1 cellular context compared by ENCODE assay signal in the genomic region with DNA sequence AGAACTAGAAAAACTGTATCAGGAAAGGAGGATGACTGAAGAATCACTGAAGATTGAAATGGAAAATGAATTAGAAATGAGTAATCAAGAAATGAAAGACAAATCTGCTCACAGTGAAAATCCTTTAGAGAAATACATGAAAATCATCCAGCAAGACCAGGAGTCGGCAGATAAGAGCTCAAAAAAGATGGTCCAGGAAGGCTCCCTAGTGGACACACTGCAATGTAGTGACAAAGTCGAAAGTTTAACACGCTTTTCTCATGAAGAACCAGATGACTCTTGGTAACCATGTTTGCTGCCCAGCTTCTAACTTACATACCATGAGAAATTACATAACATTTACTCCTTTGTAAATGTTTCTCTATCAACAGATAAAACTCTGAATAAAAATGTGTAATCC.
TF ChIP-seq lines count a peak whose summit lies in the region.

No MANE protein-coding gene starts in this region.

TF ChIP-seq in GM23338, 12 proteins besides CTCF, POLR2A, EP300 and RAD21 (continued from another document):
- TF ChIP-seq, protein P1, sequence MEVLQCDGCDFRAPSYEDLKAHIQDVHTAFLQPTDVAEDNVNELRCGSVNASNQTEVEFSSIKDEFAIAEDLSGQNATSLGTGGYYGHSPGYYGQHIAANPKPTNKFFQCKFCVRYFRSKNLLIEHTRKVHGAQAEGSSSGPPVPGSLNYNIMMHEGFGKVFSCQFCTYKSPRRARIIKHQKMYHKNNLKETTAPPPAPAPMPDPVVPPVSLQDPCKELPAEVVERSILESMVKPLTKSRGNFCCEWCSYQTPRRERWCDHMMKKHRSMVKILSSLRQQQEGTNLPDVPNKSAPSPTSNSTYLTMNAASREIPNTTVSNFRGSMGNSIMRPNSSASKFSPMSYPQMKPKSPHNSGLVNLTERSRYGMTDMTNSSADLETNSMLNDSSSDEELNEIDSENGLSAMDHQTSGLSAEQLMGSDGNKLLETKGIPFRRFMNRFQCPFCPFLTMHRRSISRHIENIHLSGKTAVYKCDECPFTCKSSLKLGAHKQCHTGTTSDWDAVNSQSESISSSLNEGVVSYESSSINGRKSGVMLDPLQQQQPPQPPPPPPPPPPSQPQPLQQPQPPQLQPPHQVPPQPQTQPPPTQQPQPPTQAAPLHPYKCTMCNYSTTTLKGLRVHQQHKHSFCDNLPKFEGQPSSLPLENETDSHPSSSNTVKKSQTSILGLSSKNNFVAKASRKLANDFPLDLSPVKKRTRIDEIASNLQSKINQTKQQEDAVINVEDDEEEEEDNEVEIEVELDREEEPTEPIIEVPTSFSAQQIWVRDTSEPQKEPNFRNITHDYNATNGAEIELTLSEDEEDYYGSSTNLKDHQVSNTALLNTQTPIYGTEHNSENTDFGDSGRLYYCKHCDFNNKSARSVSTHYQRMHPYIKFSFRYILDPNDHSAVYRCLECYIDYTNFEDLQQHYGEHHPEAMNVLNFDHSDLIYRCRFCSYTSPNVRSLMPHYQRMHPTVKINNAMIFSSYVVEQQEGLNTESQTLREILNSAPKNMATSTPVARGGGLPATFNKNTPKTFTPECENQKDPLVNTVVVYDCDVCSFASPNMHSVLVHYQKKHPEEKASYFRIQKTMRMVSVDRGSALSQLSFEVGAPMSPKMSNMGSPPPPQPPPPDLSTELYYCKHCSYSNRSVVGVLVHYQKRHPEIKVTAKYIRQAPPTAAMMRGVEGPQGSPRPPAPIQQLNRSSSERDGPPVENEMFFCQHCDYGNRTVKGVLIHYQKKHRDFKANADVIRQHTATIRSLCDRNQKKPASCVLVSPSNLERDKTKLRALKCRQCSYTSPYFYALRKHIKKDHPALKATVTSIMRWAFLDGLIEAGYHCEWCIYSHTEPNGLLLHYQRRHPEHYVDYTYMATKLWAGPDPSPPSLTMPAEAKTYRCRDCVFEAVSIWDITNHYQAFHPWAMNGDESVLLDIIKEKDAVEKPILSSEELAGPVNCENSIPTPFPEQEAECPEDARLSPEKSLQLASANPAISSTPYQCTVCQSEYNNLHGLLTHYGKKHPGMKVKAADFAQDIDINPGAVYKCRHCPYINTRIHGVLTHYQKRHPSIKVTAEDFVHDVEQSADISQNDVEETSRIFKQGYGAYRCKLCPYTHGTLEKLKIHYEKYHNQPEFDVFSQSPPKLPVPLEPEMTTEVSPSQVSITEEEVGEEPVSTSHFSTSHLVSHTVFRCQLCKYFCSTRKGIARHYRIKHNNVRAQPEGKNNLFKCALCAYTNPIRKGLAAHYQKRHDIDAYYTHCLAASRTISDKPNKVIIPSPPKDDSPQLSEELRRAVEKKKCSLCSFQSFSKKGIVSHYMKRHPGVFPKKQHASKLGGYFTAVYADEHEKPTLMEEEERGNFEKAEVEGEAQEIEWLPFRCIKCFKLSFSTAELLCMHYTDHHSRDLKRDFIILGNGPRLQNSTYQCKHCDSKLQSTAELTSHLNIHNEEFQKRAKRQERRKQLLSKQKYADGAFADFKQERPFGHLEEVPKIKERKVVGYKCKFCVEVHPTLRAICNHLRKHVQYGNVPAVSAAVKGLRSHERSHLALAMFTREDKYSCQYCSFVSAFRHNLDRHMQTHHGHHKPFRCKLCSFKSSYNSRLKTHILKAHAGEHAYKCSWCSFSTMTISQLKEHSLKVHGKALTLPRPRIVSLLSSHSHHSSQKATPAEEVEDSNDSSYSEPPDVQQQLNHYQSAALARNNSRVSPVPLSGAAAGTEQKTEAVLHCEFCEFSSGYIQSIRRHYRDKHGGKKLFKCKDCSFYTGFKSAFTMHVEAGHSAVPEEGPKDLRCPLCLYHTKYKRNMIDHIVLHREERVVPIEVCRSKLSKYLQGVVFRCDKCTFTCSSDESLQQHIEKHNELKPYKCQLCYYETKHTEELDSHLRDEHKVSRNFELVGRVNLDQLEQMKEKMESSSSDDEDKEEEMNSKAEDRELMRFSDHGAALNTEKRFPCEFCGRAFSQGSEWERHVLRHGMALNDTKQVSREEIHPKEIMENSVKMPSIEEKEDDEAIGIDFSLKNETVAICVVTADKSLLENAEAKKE (CRISPR knock-in tag; IDR thresholded peaks at IDR 0.05) = no peak
- TF ChIP-seq JUNB (IDR thresholded peaks at IDR 0.05; ENCODE audit: unreplicated experiment) = no peak
- TF ChIP-seq ZNF331 (CRISPR knock-in tag; IDR thresholded peaks at IDR 0.05; ENCODE audit: low read depth) = no peak
- TF ChIP-seq STAT1 (IDR thresholded peaks at IDR 0.05; ENCODE audit: unreplicated experiment) = no peak
TF ChIP-seq in GM23338: peak in this region for 0.
